Comparison of ENCODE assay signal across 15 cellular contexts in the genomic region with DNA sequence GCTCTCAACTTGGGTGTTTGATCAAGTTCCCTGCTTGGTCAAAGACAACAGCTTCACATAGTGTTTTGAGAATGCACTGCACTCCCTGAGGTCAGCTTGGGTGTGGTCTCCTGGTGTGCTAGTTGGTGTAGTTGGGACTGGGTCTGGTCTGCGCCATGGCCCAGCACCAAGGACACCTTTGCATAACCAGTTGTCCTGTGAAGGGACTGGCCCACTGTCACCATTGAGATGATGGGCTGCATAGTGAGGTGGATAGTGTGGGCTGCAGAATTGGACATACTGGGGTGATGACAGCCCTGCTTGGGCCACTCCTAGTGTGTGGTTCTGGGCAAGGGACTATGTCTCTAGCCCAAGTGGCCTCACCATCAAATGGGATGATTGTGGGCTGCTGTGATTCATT. TPM values are rescaled to one million over a fixed set of nuclear protein-coding genes. Genes with fewer than 3 reads are reported as not detected.
A peak's percentile ranks its signal among the peaks of the same experiment; 100 is the strongest.
DNase-seq lines count a peak whose midpoint lies in the region; ATAC-seq, FAIRE-seq and TF ChIP-seq lines count a peak whose summit lies in the region.
"Had no signal": no experiment of that assay in that cellular context is flagged by ENCODE, and none has a peak within 500 bp of the region (broad histone marks: within the 10 kb centered on the region; RNA-seq: fewer than 3 reads in every experiment).

No MANE protein-coding gene starts in this region.

- H3K36me3 ChIP-seq in CD8-positive, alpha-beta T cell (ENCODE audit: insufficient read depth, low read length), result peaks cover 25% of the 10 kb centered on the region
- H3K36me3 ChIP-seq in naive thymus-derived CD4-positive, alpha-beta T cell (ENCODE audit: control insufficient read depth in 2 of 3, insufficient read depth in 3 of 3, low read length in 3 of 3), result peaks cover 14 to 37% (median 17%) of the 10 kb centered on the region in 3 experiments
- no peaks in the 10 kb centered on the region for H3K36me3 ChIP-seq in testis (ENCODE audit: low read depth, missing control alignments)

- TF ChIP-seq CTCF in CD8-positive, alpha-beta T cell (IDR thresholded peaks at IDR 0.05), result no peak
- TF ChIP-seq CTCF in activated CD8-positive, alpha-beta T cell treated with anti-CD3 and anti-CD28 coated beads for 36 hours (IDR thresholded peaks at IDR 0.05), result no peak
- no peak for TF ChIP-seq CTCF in testis (IDR thresholded peaks at IDR 0.05)

- CTCF ChIA-PET in CD8-positive, alpha-beta T cell (lab: Charles Lee), result interaction anchor here (0.6 to 3.4 kb wide), 2 partner anchors 9 to 901 kb away, joined by 3 to 16 read pairs; a partner anchor contains a TSS
- CTCF ChIA-PET in activated CD8-positive, alpha-beta T cell treated with anti-CD3 and anti-CD28 coated beads for 36 hours (lab: Charles Lee), result interaction anchor here (0.9 to 1.8 kb wide), 5 partner anchors 8 to 83 kb away, joined by 3 to 13 read pairs (median 6); a partner anchor contains a TSS
- CTCF ChIA-PET in naive thymus-derived CD4-positive, alpha-beta T cell (lab: Charles Lee), result interaction anchor here (2.3 kb wide), 1 partner anchor 8 kb away, joined by 14 read pairs; a partner anchor contains a TSS

- H3K27me3 ChIP-seq in CD8-positive, alpha-beta T cell (ENCODE audit: insufficient read depth, low read length), result no peaks in the 10 kb centered on the region
- no peaks in the 10 kb centered on the region for H3K27me3 ChIP-seq in naive thymus-derived CD4-positive, alpha-beta T cell (ENCODE audit: control insufficient read depth in 2 of 2, insufficient read depth in 2 of 2, low read length in 2 of 2)
- no peaks in the 10 kb centered on the region for H3K27me3 ChIP-seq in testis
- H3K27me3 ChIP-seq: heart left ventricle, sigmoid colon had no signal

- ATAC-seq in CD8-positive, alpha-beta T cell, result no peak
- peak; percentile 15 for ATAC-seq in activated CD8-positive, alpha-beta T cell treated with anti-CD3 and anti-CD28 coated beads for 36 hours
- no peak for ATAC-seq in naive thymus-derived CD4-positive, alpha-beta T cell

- DNase-seq in CD8-positive, alpha-beta T cell, result no peak
- DNase-seq in GM12892 (ENCODE audit: insufficient read length), result no peak
- DNase-seq in activated CD8-positive, alpha-beta T cell treated with anti-CD3 and anti-CD28 coated beads for 36 hours, result peak; percentile 14
- no peak for DNase-seq in naive thymus-derived CD4-positive, alpha-beta T cell
- DNase-seq in testis, result no peak
- no peak for DNase-seq in UCSD-AML1 (lab: John Stamatoyannopoulos, UW; ENCODE audit: unreplicated experiment)
- DNase-seq in RCC 7860 (ENCODE audit: low spot score), result no peak
- DNase-seq: activated CD4-positive, alpha-beta T cell treated with anti-CD3 and anti-CD28 coated beads, Interleukin-2, amount 10 ng/mL, durations not matched to agents 7 days and 5 days; activated naive CD4-positive, alpha-beta T cell treated with anti-CD3 and anti-CD28 coated beads, Interleukin-2, amount 10 ng/mL, durations not matched to agents 7 days and 5 days; CD4-positive, alpha-beta T cell; heart left ventricle; NCI-H1694; sigmoid colon; substantia nigra had no signal

- WGBS in testis, 2 donors, result 86 to 100% methylated on average over 1 of the region's 1 CpG

- H3K27ac ChIP-seq in CD8-positive, alpha-beta T cell (ENCODE audit: low read depth, low read length), result no peak overlapping the region
- H3K27ac ChIP-seq in naive thymus-derived CD4-positive, alpha-beta T cell (ENCODE audit: low read depth, low read length), result no peak overlapping the region
- no peak overlapping the region for H3K27ac ChIP-seq in testis
- H3K27ac ChIP-seq: heart left ventricle, sigmoid colon had no signal

- peak overlapping the region; percentile 39 for H3K27ac Mint-ChIP-seq in CD8-positive, alpha-beta T cell
- H3K27ac Mint-ChIP-seq in activated CD8-positive, alpha-beta T cell treated with anti-CD3 and anti-CD28 coated beads for 36 hours, result peak overlapping the region; percentile 55
- peak overlapping the region in 5 of 9 donors; percentile 13 to 77 (median 44) for H3K27ac Mint-ChIP-seq in naive thymus-derived CD4-positive, alpha-beta T cell
- H3K27ac Mint-ChIP-seq: activated naive CD4-positive, alpha-beta T cell treated with anti-CD3 and anti-CD28 coated beads, Interleukin-2, amount 10 ng/mL, durations not matched to agents 7 days and 5 days; CD4-positive, alpha-beta T cell had no signal

- POLR2A ChIA-PET in CD8-positive, alpha-beta T cell (lab: Charles Lee), result interaction anchor here (2.4 kb wide), 1 partner anchor 9 kb away, joined by 13 read pairs; a partner anchor contains a TSS
- POLR2A ChIA-PET in activated CD8-positive, alpha-beta T cell treated with anti-CD3 and anti-CD28 coated beads for 36 hours (lab: Charles Lee), result interaction anchor here (1.0 to 11.8 kb wide), 7 partner anchors 10 to 30 kb away, joined by 3 to 170 read pairs (median 8); a partner anchor contains a TSS
- POLR2A ChIA-PET in naive thymus-derived CD4-positive, alpha-beta T cell (lab: Charles Lee), result interaction anchor here (2.6 kb wide), 1 partner anchor 9 kb away, joined by 23 read pairs; a partner anchor contains a TSS

- no peak overlapping the region for H3K4me3 ChIP-seq in CD8-positive, alpha-beta T cell (ENCODE audit: low read depth, low read length)
- H3K4me3 ChIP-seq in naive thymus-derived CD4-positive, alpha-beta T cell (ENCODE audit: low read length), result no peak overlapping the region
- no peak overlapping the region for H3K4me3 ChIP-seq in testis
- H3K4me3 ChIP-seq: heart left ventricle, sigmoid colon had no signal

- intact Hi-C loops in CD8-positive, alpha-beta T cell (cut with DNase I, micrococcal nuclease), result no loop called here
- intact Hi-C loops in activated CD8-positive, alpha-beta T cell treated with anti-CD3 and anti-CD28 coated beads for 36 hours (cut with micrococcal nuclease), result loop anchor here (5.0 kb wide), 1 partner anchor 81 kb away; no protein-coding TSS in a partner anchor
- intact Hi-C loops in naive thymus-derived CD4-positive, alpha-beta T cell (cut with micrococcal nuclease), result no loop called here
- intact Hi-C loops in testis (cut with DNase I; ENCODE audit: low total_unique reads), result no loop called here

- H3K4me1 ChIP-seq in CD8-positive, alpha-beta T cell (ENCODE audit: insufficient read depth, low read length), result peaks cover 6% of the 10 kb centered on the region
- H3K4me1 ChIP-seq in naive thymus-derived CD4-positive, alpha-beta T cell (ENCODE audit: control insufficient read depth in 2 of 2, insufficient read depth in 2 of 2, low read length in 2 of 2), result peaks cover 0 to under 1% of the 10 kb centered on the region in 2 donors
- H3K4me1 ChIP-seq in testis, result no peaks in the 10 kb centered on the region
- H3K4me1 ChIP-seq: sigmoid colon had no signal

- peaks cover 19% of the 10 kb centered on the region for H3K4me1 Mint-ChIP-seq in CD8-positive, alpha-beta T cell (ENCODE audit: low read depth)
- peaks cover 14% of the 10 kb centered on the region for H3K4me1 Mint-ChIP-seq in activated CD8-positive, alpha-beta T cell treated with anti-CD3 and anti-CD28 coated beads for 36 hours (ENCODE audit: low read depth)
- peaks cover 5 to 26% (median 13%) of the 10 kb centered on the region in 7 donors for H3K4me1 Mint-ChIP-seq in naive thymus-derived CD4-positive, alpha-beta T cell

- no peak overlapping the region for H3K4me3 Mint-ChIP-seq in CD8-positive, alpha-beta T cell
- no peak overlapping the region for H3K4me3 Mint-ChIP-seq in activated CD8-positive, alpha-beta T cell treated with anti-CD3 and anti-CD28 coated beads for 36 hours
- H3K4me3 Mint-ChIP-seq in naive thymus-derived CD4-positive, alpha-beta T cell, result no peak overlapping the region
- H3K4me3 Mint-ChIP-seq: activated CD4-positive, alpha-beta T cell treated with anti-CD3 and anti-CD28 coated beads, Interleukin-2, amount 10 ng/mL, durations not matched to agents 7 days and 5 days; activated naive CD4-positive, alpha-beta T cell treated with anti-CD3 and anti-CD28 coated beads, Interleukin-2, amount 10 ng/mL, durations not matched to agents 7 days and 5 days; CD4-positive, alpha-beta T cell had no signal

- H3K9me3 Mint-ChIP-seq in CD8-positive, alpha-beta T cell, result no peaks in the 10 kb centered on the region
- H3K9me3 Mint-ChIP-seq in activated CD8-positive, alpha-beta T cell treated with anti-CD3 and anti-CD28 coated beads for 36 hours, result no peaks in the 10 kb centered on the region
- H3K9me3 Mint-ChIP-seq in naive thymus-derived CD4-positive, alpha-beta T cell, result peaks cover 0 to 2% (median 0%) of the 10 kb centered on the region in 11 donors
- H3K9me3 Mint-ChIP-seq: activated CD4-positive, alpha-beta T cell treated with anti-CD3 and anti-CD28 coated beads, Interleukin-2, amount 10 ng/mL, durations not matched to agents 7 days and 5 days; activated naive CD4-positive, alpha-beta T cell treated with anti-CD3 and anti-CD28 coated beads, Interleukin-2, amount 10 ng/mL, durations not matched to agents 7 days and 5 days; CD4-positive, alpha-beta T cell had no signal

- peak; percentile 27; the same call in 1 of the 2 replicates for TF ChIP-seq POLR2A in GM12892 (IDR thresholded peaks at IDR 0.05; ENCODE audit: low read depth, low read length)
- no peak for TF ChIP-seq POLR2A in testis (IDR thresholded peaks at IDR 0.05)

- FAIRE-seq in GM12892 (lab: Jason Lieb, UNC) (no peak), RCC 7860 (lab: Jason Lieb, UNC) (no peak)

- no peaks in the 10 kb centered on the region for H3K9me3 ChIP-seq in CD8-positive, alpha-beta T cell (ENCODE audit: low read length)
- no peaks in the 10 kb centered on the region for H3K9me3 ChIP-seq in naive thymus-derived CD4-positive, alpha-beta T cell (ENCODE audit: control insufficient read depth in 2 of 3, low read length in 3 of 3)
- no peaks in the 10 kb centered on the region for H3K9me3 ChIP-seq in testis
- H3K9me3 ChIP-seq: heart left ventricle, sigmoid colon had no signal

- H3K27me3 Mint-ChIP-seq in CD8-positive, alpha-beta T cell (ENCODE audit: low read depth), result no peaks in the 10 kb centered on the region
- H3K27me3 Mint-ChIP-seq in activated CD8-positive, alpha-beta T cell treated with anti-CD3 and anti-CD28 coated beads for 36 hours, result no peaks in the 10 kb centered on the region
- peaks cover 3 to 7% (median 5%) of the 10 kb centered on the region in 5 donors for H3K27me3 Mint-ChIP-seq in naive thymus-derived CD4-positive, alpha-beta T cell
- H3K27me3 Mint-ChIP-seq: activated CD4-positive, alpha-beta T cell treated with anti-CD3 and anti-CD28 coated beads, Interleukin-2, amount 10 ng/mL, durations not matched to agents 7 days and 5 days had no signal

- H3K36me3 Mint-ChIP-seq in CD8-positive, alpha-beta T cell, result peaks cover 43% of the 10 kb centered on the region
- H3K36me3 Mint-ChIP-seq in activated CD8-positive, alpha-beta T cell treated with anti-CD3 and anti-CD28 coated beads for 36 hours (ENCODE audit: low read depth), result peaks cover 37% of the 10 kb centered on the region
- peaks cover 8 to 33% (median 15%) of the 10 kb centered on the region in 5 donors for H3K36me3 Mint-ChIP-seq in naive thymus-derived CD4-positive, alpha-beta T cell

RNA-seq across cellular contexts. Expression of a gene that starts 9.5 kb away (rescaled TPM):
- 1,000 to 10,000 TPM; 1,951 to 2,020 TPM for total RNA-seq in CD8-positive, alpha-beta T cell
- polyA plus RNA-seq in GM12892 (2012; ENCODE audit: missing spikeins), result 4,651 TPM
- 1,000 to 10,000 TPM; 3,048 to 3,061 TPM for total RNA-seq in activated CD8-positive, alpha-beta T cell treated with anti-CD3 and anti-CD28 coated beads for 36 hours
- 1,000 to 10,000 TPM; 1,411 to 1,898 (median 1,693) TPM for total RNA-seq in naive thymus-derived CD4-positive, alpha-beta T cell
- polyA plus RNA-seq in naive thymus-derived CD4-positive, alpha-beta T cell, result 1,000 to 10,000 TPM; 1,357 to 1,450 TPM
- total RNA-seq in testis, result 100 to 1,000 TPM; 387 to 661 TPM
- polyA plus RNA-seq in testis (ENCODE audit: insufficient read depth, low read depth, low replicate concordance), result 858 TPM

RNA-seq across cellular contexts. Expression of a gene that starts 32.8 kb away (rescaled TPM):
- total RNA-seq in CD8-positive, alpha-beta T cell, result 10 to 100 TPM; 64.0 to 65.1 TPM
- polyA plus RNA-seq in GM12892 (2012; ENCODE audit: missing spikeins), result 19.1 TPM
- total RNA-seq in activated CD8-positive, alpha-beta T cell treated with anti-CD3 and anti-CD28 coated beads for 36 hours, result 10 to 100 TPM; 25.0 to 28.2 TPM
- 10 to 100 TPM; 30.3 to 50.2 (median 46.8) TPM for total RNA-seq in naive thymus-derived CD4-positive, alpha-beta T cell
- 10 to 100 TPM; 45.0 to 53.7 TPM for polyA plus RNA-seq in naive thymus-derived CD4-positive, alpha-beta T cell
- 10 to 100 TPM; 46.1 to 52.9 TPM for total RNA-seq in testis
- 41.8 TPM for polyA plus RNA-seq in testis (ENCODE audit: insufficient read depth, low read depth, low replicate concordance)

RNA-seq across cellular contexts. Expression of a gene that starts 51.5 kb away (rescaled TPM):
- total RNA-seq in CD8-positive, alpha-beta T cell, result not detected
- 0.40 TPM for polyA plus RNA-seq in GM12892 (2012; ENCODE audit: missing spikeins)
- total RNA-seq in activated CD8-positive, alpha-beta T cell treated with anti-CD3 and anti-CD28 coated beads for 36 hours, result not detected
- under 1 TPM in 1 of 5 experiments, not detected in 4; 0.07 TPM for total RNA-seq in naive thymus-derived CD4-positive, alpha-beta T cell
- polyA plus RNA-seq in naive thymus-derived CD4-positive, alpha-beta T cell, result not detected
- total RNA-seq in testis, result 1 to 10 TPM; 5.6 to 8.5 TPM
- polyA plus RNA-seq in testis (ENCODE audit: insufficient read depth, low read depth, low replicate concordance), result 19.5 TPM
- total RNA-seq: activated CD4-positive, alpha-beta T cell treated with anti-CD3 and anti-CD28 coated beads, Interleukin-2, amount 10 ng/mL, durations not matched to agents 7 days and 5 days; CD4-positive, alpha-beta T cell; sigmoid colon; SK-MEL-5 had no signal
- polyA plus RNA-seq: heart left ventricle had no signal

Comparison
In these comparisons a context has a peak if more than half of its experiments do, and no peak if none do; other contexts are left out.
1. RNA of a gene that starts 51.5 kb away (total RNA-seq): 5.6 to 8.5 TPM in testis; not detected in CD8-positive, alpha-beta T cell, not detected in activated CD8-positive, alpha-beta T cell treated with anti-CD3 and anti-CD28 coated beads for 36 hours and 0.07 TPM in naive thymus-derived CD4-positive, alpha-beta T cell; every median in the first group is over 4 times any median in the second.
2. Peak in every context shown above with its lines, with median percentiles within 50 percentile points of each other: H3K27ac Mint-ChIP-seq.